In genomic region chr5:121968910-121969607, GRCh38 we compare ENCODE assay signal across 1 cellular context.
TF ChIP-seq lines count a peak whose summit lies in the region.

No MANE protein-coding gene starts in this region.

TF ChIP-seq in HEK293, 187 proteins besides CTCF, POLR2A, EP300 and RAD21 (continued from another document):
- TF ChIP-seq PRDM6 (tag by site-specific recombination; IDR thresholded peaks at IDR 0.05) = peak; percentile 80
TF ChIP-seq in HEK293: peak in this region for 9.
